Comparison of ENCODE assay signal across 2 cellular contexts in the genomic region with DNA sequence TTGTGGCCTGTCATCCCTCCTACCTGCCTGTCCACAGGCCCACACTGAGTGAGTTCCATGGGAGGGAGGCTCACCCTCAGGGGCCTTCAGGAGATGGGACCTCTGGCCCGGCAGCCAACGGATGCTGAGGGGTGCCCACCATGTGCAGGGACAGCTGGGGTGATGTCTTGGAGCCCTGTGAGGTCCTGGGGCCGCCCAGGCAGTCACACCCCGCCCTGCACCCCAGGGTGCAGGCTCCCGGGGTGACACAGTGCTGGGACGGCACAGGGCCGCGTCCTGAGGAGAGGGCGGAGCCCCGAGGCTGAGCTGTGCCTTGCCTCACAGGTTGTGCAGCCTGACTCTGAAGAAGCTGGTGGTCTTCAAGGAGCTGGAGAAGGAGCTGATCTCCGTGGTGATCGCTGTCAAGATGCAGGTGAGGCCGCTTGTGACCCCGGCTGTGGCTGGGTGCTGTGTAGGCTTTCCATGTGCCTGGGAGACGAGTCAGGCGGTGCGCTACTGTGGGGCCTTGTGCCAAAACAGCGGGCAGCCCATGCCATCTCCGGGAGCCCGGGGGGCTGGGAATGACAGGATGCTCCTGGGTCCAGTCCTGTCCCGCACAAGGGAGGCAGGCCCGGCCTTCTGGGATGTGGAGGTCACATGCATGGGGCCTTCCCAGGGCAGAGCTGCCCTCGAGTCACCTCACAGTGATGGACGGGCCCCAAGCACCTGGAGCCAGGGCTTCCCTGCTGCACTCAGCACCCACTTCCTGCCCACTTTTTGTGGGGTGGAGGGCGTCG.
TF ChIP-seq lines count a peak whose summit lies in the region.

No MANE protein-coding gene starts in this region.

TF ChIP-seq in HCT116, 20 proteins besides CTCF, POLR2A, EP300 and RAD21:
- TF ChIP-seq EGR1 (IDR thresholded peaks at IDR 0.05; ENCODE audit: low read depth) (no peak), SP1 (IDR thresholded peaks at IDR 0.05; ENCODE audit: low read depth) (no peak), FOSL1 (IDR thresholded peaks at IDR 0.05; ENCODE audit: low read depth) (no peak), TCF7L2 (IDR thresholded peaks at IDR 0.05; ENCODE audit: borderline replicate concordance, extremely low read depth, insufficient read depth, insufficient read length) (no peak), ELF1 (IDR thresholded peaks at IDR 0.05; ENCODE audit: borderline replicate concordance, low read depth) (no peak), EZH2phosphoT487 (IDR thresholded peaks at IDR 0.05; ENCODE audit: borderline replicate concordance) (no peak), ZNF274 (IDR thresholded peaks at IDR 0.05; ENCODE audit: low read depth, low read length) (no peak), CEBPB (IDR thresholded peaks at IDR 0.05; ENCODE audit: low read depth) (no peak), SRF (IDR thresholded peaks at IDR 0.05; ENCODE audit: low read depth) (no peak)
- TF ChIP-seq, protein P1, sequence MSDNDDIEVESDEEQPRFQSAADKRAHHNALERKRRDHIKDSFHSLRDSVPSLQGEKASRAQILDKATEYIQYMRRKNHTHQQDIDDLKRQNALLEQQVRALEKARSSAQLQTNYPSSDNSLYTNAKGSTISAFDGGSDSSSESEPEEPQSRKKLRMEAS (IDR thresholded peaks at IDR 0.05), result no peak
- TF ChIP-seq, protein P2, sequence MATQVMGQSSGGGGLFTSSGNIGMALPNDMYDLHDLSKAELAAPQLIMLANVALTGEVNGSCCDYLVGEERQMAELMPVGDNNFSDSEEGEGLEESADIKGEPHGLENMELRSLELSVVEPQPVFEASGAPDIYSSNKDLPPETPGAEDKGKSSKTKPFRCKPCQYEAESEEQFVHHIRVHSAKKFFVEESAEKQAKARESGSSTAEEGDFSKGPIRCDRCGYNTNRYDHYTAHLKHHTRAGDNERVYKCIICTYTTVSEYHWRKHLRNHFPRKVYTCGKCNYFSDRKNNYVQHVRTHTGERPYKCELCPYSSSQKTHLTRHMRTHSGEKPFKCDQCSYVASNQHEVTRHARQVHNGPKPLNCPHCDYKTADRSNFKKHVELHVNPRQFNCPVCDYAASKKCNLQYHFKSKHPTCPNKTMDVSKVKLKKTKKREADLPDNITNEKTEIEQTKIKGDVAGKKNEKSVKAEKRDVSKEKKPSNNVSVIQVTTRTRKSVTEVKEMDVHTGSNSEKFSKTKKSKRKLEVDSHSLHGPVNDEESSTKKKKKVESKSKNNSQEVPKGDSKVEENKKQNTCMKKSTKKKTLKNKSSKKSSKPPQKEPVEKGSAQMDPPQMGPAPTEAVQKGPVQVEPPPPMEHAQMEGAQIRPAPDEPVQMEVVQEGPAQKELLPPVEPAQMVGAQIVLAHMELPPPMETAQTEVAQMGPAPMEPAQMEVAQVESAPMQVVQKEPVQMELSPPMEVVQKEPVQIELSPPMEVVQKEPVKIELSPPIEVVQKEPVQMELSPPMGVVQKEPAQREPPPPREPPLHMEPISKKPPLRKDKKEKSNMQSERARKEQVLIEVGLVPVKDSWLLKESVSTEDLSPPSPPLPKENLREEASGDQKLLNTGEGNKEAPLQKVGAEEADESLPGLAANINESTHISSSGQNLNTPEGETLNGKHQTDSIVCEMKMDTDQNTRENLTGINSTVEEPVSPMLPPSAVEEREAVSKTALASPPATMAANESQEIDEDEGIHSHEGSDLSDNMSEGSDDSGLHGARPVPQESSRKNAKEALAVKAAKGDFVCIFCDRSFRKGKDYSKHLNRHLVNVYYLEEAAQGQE (IDR thresholded peaks at IDR 0.05; ENCODE audit: low read depth), result no peak
- TF ChIP-seq, protein P3, sequence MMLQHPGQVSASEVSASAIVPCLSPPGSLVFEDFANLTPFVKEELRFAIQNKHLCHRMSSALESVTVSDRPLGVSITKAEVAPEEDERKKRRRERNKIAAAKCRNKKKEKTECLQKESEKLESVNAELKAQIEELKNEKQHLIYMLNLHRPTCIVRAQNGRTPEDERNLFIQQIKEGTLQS (IDR thresholded peaks at IDR 0.05), result no peak

TF ChIP-seq in K562, 482 proteins besides CTCF, POLR2A, EP300 and RAD21:
- no peak for TF ChIP-seq SOX6 (IDR thresholded peaks at IDR 0.05)
- no peak for TF ChIP-seq SRSF7 (optimal IDR thresholded peaks at IDR 0.05; ENCODE audit: low read depth, low read length)
- TF ChIP-seq, protein P4, sequence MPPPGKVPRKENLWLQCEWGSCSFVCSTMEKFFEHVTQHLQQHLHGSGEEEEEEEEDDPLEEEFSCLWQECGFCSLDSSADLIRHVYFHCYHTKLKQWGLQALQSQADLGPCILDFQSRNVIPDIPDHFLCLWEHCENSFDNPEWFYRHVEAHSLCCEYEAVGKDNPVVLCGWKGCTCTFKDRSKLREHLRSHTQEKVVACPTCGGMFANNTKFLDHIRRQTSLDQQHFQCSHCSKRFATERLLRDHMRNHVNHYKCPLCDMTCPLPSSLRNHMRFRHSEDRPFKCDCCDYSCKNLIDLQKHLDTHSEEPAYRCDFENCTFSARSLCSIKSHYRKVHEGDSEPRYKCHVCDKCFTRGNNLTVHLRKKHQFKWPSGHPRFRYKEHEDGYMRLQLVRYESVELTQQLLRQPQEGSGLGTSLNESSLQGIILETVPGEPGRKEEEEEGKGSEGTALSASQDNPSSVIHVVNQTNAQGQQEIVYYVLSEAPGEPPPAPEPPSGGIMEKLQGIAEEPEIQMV (tag; conservative IDR thresholded peaks at IDR 0.05; ENCODE audit: low read depth), result no peak
- TF ChIP-seq, protein P5, sequence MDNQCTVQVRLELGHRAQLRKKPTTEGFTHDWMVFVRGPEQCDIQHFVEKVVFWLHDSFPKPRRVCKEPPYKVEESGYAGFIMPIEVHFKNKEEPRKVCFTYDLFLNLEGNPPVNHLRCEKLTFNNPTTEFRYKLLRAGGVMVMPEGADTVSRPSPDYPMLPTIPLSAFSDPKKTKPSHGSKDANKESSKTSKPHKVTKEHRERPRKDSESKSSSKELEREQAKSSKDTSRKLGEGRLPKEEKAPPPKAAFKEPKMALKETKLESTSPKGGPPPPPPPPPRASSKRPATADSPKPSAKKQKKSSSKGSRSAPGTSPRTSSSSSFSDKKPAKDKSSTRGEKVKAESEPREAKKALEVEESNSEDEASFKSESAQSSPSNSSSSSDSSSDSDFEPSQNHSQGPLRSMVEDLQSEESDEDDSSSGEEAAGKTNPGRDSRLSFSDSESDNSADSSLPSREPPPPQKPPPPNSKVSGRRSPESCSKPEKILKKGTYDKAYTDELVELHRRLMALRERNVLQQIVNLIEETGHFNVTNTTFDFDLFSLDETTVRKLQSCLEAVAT (IDR thresholded peaks at IDR 0.05), result no peak
- TF ChIP-seq SIRT6 (IDR thresholded peaks at IDR 0.05; ENCODE audit: low read depth, low read length), result no peak
- no peak for TF ChIP-seq FOXJ2 (tag; IDR thresholded peaks at IDR 0.05)
